Comparison of ENCODE assay signal across 8 cellular contexts in genomic region chr14:77027538-77028383, GRCh38. TPM values are rescaled to one million over a fixed set of nuclear protein-coding genes. Genes with fewer than 3 reads are reported as not detected.
DNase-seq lines count a peak whose midpoint lies in the region; ATAC-seq and TF ChIP-seq lines count a peak whose summit lies in the region.

No MANE protein-coding gene starts in this region.

- H3K27ac ChIP-seq in hepatocyte: peak overlapping the region; percentile 100

- no peaks in the 10 kb centered on the region for H3K9me3 ChIP-seq in hepatocyte (ENCODE audit: low read depth)

- peak overlapping the region; percentile 86 for H3K4me3 ChIP-seq in hepatocyte

- ATAC-seq in GM19467 (IDR thresholded peaks at IDR 0.05; ENCODE audit: unreplicated experiment) (peak; percentile 31), HG03571 (IDR thresholded peaks at IDR 0.05; ENCODE audit: unreplicated experiment) (peak; percentile 34), sciatic nerve (peak; percentile 45)

- H3K9me2 ChIP-seq in hepatocyte (replicated peaks; ENCODE audit: insufficient read depth): no peaks in the 10 kb centered on the region

- peak; percentile 26 for TF ChIP-seq CTCF in hepatocyte (IDR thresholded peaks at IDR 0.05; ENCODE audit: poor library complexity)

- no peaks in the 10 kb centered on the region for H3K36me3 ChIP-seq in hepatocyte (replicated peaks; ENCODE audit: insufficient read depth, low read depth)

- H3K79me2 ChIP-seq in hepatocyte: peaks cover 52% of the 10 kb centered on the region

- under 1% methylated on average over 35 of the region's 81 CpGs for WGBS in hepatocyte (ENCODE audit: low lambda C conversion rate, missing lambda C conversion rate)

- intact Hi-C loops in sciatic nerve (cut with DNase I): loop anchor here (5.0 to 10.0 kb wide), 2 partner anchors 75 to 113 kb away; no protein-coding TSS in a partner anchor

- H2AFZ ChIP-seq in hepatocyte: no peak overlapping the region

- H4K20me1 ChIP-seq in hepatocyte (ENCODE audit: insufficient read depth, poor library complexity, severe bottlenecking): peaks cover 25% of the 10 kb centered on the region

- peak overlapping the region; percentile 93 for H3K4me2 ChIP-seq in hepatocyte

- H3K4me1 ChIP-seq in hepatocyte (ENCODE audit: insufficient read depth): peaks cover 54% of the 10 kb centered on the region

- H3K27me3 ChIP-seq in hepatocyte: no peaks in the 10 kb centered on the region

- peak; percentile 74 for DNase-seq in DMS79 treated with DMSO at 0.1 percent for 48 hours (lab: John Stamatoyannopoulos, UW)
- DNase-seq in T follicular helper cell (ENCODE audit: low read depth): peak; percentile 54
- DNase-seq in anterior cingulate cortex (lab: John Stamatoyannopoulos, UW): peak in 53 of 58 donors; percentile 35 to 87 (median 70)
- peak; percentile 87 for DNase-seq in hepatocyte (ENCODE audit: low spot score)
- peak; percentile 90 for DNase-seq in sciatic nerve (ENCODE audit: low spot score)
- DNase-seq in NCI-H2029 (lab: John Stamatoyannopoulos, UW): no peak

RNA-seq across cellular contexts. Expression of gene IRF2BPL, which starts 0.7 kb away (rescaled TPM):
- 26.8 and 34.5 TPM in 2 replicates for total RNA-seq in hepatocyte
- polyA plus RNA-seq in hepatocyte: 38.9 and 52.1 TPM in 2 replicates
- total RNA-seq in sciatic nerve: 59.6 TPM
